10 cellular contexts compared by ENCODE assay signal in the genomic region with DNA sequence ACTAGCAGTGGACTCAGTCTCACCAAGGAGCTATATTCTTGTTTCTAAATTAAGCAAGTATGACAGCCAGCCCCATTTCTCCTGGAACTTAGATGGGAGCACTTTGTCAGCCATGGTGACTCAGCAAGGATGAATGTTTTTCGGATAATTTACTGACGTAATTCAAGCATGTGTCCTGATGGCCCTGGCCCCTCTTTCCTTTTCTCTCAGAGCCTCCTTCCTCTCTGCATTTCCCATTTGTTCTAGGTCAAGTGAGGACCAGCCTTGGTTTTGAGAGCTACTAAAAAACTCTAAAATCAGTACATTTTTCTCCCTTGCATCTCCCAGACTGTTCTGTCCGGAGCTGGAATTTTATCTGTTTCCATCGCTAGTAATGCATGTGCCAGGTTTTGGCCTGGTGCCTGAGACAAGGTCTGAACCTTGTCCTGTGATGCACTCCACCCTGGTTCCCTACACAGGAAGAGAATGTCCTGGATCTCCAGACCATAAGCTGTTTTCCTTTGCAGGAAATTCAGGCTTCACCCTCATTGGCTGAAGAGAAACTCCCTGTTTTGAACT.
DNase-seq lines count a peak whose midpoint lies in the region; ATAC-seq, FAIRE-seq and TF ChIP-seq lines count a peak whose summit lies in the region.
"Had no signal": no experiment of that assay in that cellular context is flagged by ENCODE, and none has a peak within 500 bp of the region (broad histone marks: within the 10 kb centered on the region; RNA-seq: fewer than 3 reads in every experiment).

No MANE protein-coding gene starts in this region.

- in situ Hi-C loops in brain microvascular endothelial cell (cut with HindIII; ENCODE audit: low pct_ligation_motif_present, low sequenced_read_pairs), result no loop called here

- H3K27ac Mint-ChIP-seq in activated T-cell treated with anti-CD3 and anti-CD28 coated beads, Interleukin-2, amount 50 U/mL, for 24 hours, result no peak overlapping the region
- no peak overlapping the region for H3K27ac Mint-ChIP-seq in natural killer cell

- WGBS in stomach, 5 donors, result 33 to 45% (median 37%) methylated on average over 4 of the region's 4 CpGs

- H3K36me3 ChIP-seq in brain microvascular endothelial cell (replicated peaks) (no peaks in the 10 kb centered on the region), stomach (no peaks in the 10 kb centered on the region)
- H3K36me3 ChIP-seq in effector memory CD4-positive, alpha-beta T cell (ENCODE audit: control insufficient read depth, insufficient read depth, low read length), result no peaks in the 10 kb centered on the region
- H3K36me3 ChIP-seq: WERI-Rb-1 had no signal

- no peaks in the 10 kb centered on the region for H3K9me3 ChIP-seq in stomach
- H3K9me3 ChIP-seq in effector memory CD4-positive, alpha-beta T cell (ENCODE audit: control insufficient read depth, low read length), result no peaks in the 10 kb centered on the region

- peaks cover 30% of the 10 kb centered on the region for H3K27me3 Mint-ChIP-seq in activated T-cell treated with anti-CD3 and anti-CD28 coated beads, Interleukin-2, amount 50 U/mL, for 24 hours
- peaks cover 10 to 23% of the 10 kb centered on the region in 2 donors for H3K27me3 Mint-ChIP-seq in natural killer cell (ENCODE audit: low read depth in 2 of 2)

- H3K27me3 ChIP-seq in brain microvascular endothelial cell (replicated peaks), result no peaks in the 10 kb centered on the region
- H3K27me3 ChIP-seq in stomach, result no peaks in the 10 kb centered on the region
- peaks cover 2% of the 10 kb centered on the region for H3K27me3 ChIP-seq in effector memory CD4-positive, alpha-beta T cell (replicated peaks; ENCODE audit: control insufficient read depth, insufficient read depth, low read length, poor library complexity, severe bottlenecking)

- ATAC-seq in natural killer cell (no peak), GM21717 (IDR thresholded peaks at IDR 0.05; ENCODE audit: unreplicated experiment) (no peak)

- peak; percentile 69 for DNase-seq in H54 (ENCODE audit: insufficient read length, low spot score)
- DNase-seq in brain microvascular endothelial cell, result peak; percentile 80
- peak; percentile 80 for DNase-seq in iris pigment epithelial cell (ENCODE audit: low read depth)
- DNase-seq in stomach, result peak; percentile 42
- no peak for DNase-seq in activated T-cell treated with anti-CD3 and anti-CD28 coated beads, Interleukin-2, amount 50 U/mL, for 24 hours
- DNase-seq in natural killer cell, result no peak
- no peak for DNase-seq in effector memory CD4-positive, alpha-beta T cell
- DNase-seq: cerebellar nuclear complex, WERI-Rb-1 had no signal

- H3K4me3 Mint-ChIP-seq in activated T-cell treated with anti-CD3 and anti-CD28 coated beads, Interleukin-2, amount 50 U/mL, for 24 hours, result no peak overlapping the region
- no peak overlapping the region for H3K4me3 Mint-ChIP-seq in natural killer cell

- intact Hi-C loops in stomach (cut with DNase I; ENCODE audit: low total_unique reads) (no loop called here), natural killer cell (cut with micrococcal nuclease) (no loop called here)

- no peaks in the 10 kb centered on the region for H3K4me1 Mint-ChIP-seq in activated T-cell treated with anti-CD3 and anti-CD28 coated beads, Interleukin-2, amount 50 U/mL, for 24 hours (ENCODE audit: low read depth)
- H3K4me1 Mint-ChIP-seq in natural killer cell, result no peaks in the 10 kb centered on the region

- H3K4me1 ChIP-seq in stomach, result peaks cover 7 to 37% (median 26%) of the 10 kb centered on the region in 4 donors
- H3K4me1 ChIP-seq in effector memory CD4-positive, alpha-beta T cell (ENCODE audit: control insufficient read depth, insufficient read depth, low read length, poor library complexity, severe bottlenecking), result no peaks in the 10 kb centered on the region

- TF ChIP-seq EP300 in stomach (IDR thresholded peaks at IDR 0.05), result peak; percentile 81

- TF ChIP-seq POLR2A in H54 (IDR thresholded peaks at IDR 0.05; ENCODE audit: low read depth, low read length), result no peak
- TF ChIP-seq POLR2A in stomach (IDR thresholded peaks at IDR 0.05), result no peak

- no peaks in the 10 kb centered on the region for H3K36me3 Mint-ChIP-seq in activated T-cell treated with anti-CD3 and anti-CD28 coated beads, Interleukin-2, amount 50 U/mL, for 24 hours (ENCODE audit: low read depth)
- H3K36me3 Mint-ChIP-seq in natural killer cell, result no peaks in the 10 kb centered on the region

- TF ChIP-seq CTCF in brain microvascular endothelial cell (IDR thresholded peaks at IDR 0.05; ENCODE audit: low read depth, low read length, missing control alignments) (no peak), stomach (IDR thresholded peaks at IDR 0.05) (no peak), natural killer cell (IDR thresholded peaks at IDR 0.05) (no peak)

- no peak overlapping the region for H3K4me3 ChIP-seq in brain microvascular endothelial cell (ENCODE audit: low read depth, low read length)
- H3K4me3 ChIP-seq in stomach, result no peak overlapping the region
- H3K4me3 ChIP-seq in effector memory CD4-positive, alpha-beta T cell (ENCODE audit: insufficient read depth, low read depth, low read length, poor library complexity, severe bottlenecking), result no peak overlapping the region

- H3K9me3 Mint-ChIP-seq in activated T-cell treated with anti-CD3 and anti-CD28 coated beads, Interleukin-2, amount 50 U/mL, for 24 hours, result no peaks in the 10 kb centered on the region
- no peaks in the 10 kb centered on the region for H3K9me3 Mint-ChIP-seq in natural killer cell

- peak; percentile 60 for FAIRE-seq in H54 (lab: Jason Lieb, UNC)

- peak overlapping the region; percentile 23 for H3K27ac ChIP-seq in brain microvascular endothelial cell
- peak overlapping the region; percentile 9 to 87 (median 84) for H3K27ac ChIP-seq in stomach
- no peak overlapping the region for H3K27ac ChIP-seq in effector memory CD4-positive, alpha-beta T cell (ENCODE audit: insufficient read depth, low read length, poor library complexity, severe bottlenecking)
- H3K27ac ChIP-seq: WERI-Rb-1 had no signal

Comparison
In these comparisons a context has a peak if more than half of its experiments do, and no peak if none do; other contexts are left out.
1. DNase-seq: peak in H54 (single experiment), brain microvascular endothelial cell (single experiment), iris pigment epithelial cell (single experiment) and stomach (single experiment); none in activated T-cell treated with anti-CD3 and anti-CD28 coated beads, Interleukin-2, amount 50 U/mL, for 24 hours (single experiment), natural killer cell (single experiment) and effector memory CD4-positive, alpha-beta T cell (0 of 3).